In genomic region chr2:188047760-188048159, GRCh38 we compare ENCODE assay signal across 1 cellular context.
TF ChIP-seq lines count a peak whose summit lies in the region.

No MANE protein-coding gene starts in this region.

TF ChIP-seq in GM23338, 12 proteins besides CTCF, POLR2A, EP300 and RAD21 (continued from another document):
- TF ChIP-seq ZNF462 (CRISPR knock-in tag; IDR thresholded peaks at IDR 0.05) = no peak
- TF ChIP-seq STAT1 (IDR thresholded peaks at IDR 0.05; ENCODE audit: unreplicated experiment) = no peak
- no peak for TF ChIP-seq REST (IDR thresholded peaks at IDR 0.05; ENCODE audit: unreplicated experiment)
- no peak for TF ChIP-seq NANOG (IDR thresholded peaks at IDR 0.05; ENCODE audit: borderline replicate concordance)
- TF ChIP-seq JUNB (IDR thresholded peaks at IDR 0.05; ENCODE audit: unreplicated experiment) = no peak
- no peak for TF ChIP-seq EZH2 (IDR thresholded peaks at IDR 0.05; ENCODE audit: low read depth, unreplicated experiment)
- TF ChIP-seq ETS1 (IDR thresholded peaks at IDR 0.05) = no peak
- TF ChIP-seq CREB1 (CRISPR knock-in tag; IDR thresholded peaks at IDR 0.05; ENCODE audit: low read depth) = no peak
TF ChIP-seq in GM23338: peak in this region for 0.
